In the genomic region with DNA sequence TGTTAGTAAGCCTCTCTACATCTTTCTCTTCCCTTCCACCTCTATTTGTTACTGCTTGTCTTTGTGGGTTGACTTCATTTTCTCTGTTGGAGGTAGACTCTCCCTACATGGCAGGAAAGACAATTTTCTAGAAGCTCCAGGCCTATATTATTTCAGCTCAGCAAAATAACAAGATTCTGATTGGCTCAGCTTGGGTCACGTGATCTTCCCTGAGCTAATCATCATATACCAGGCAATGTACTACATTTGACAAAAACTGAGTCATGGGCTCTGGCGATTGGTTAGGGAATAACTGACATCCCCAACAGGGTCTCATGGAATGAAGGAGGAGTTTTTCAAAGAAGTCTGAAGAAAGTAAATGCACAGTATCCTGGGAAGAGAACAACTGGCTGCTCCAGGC, we compare ENCODE assay signal across 25 cellular contexts.
"Had no signal": no experiment of that assay in that cellular context is flagged by ENCODE, and none has a peak within 500 bp of the region (broad histone marks: within the 10 kb centered on the region; RNA-seq: fewer than 3 reads in every experiment).

No MANE protein-coding gene starts in this region.

- H3K9me3 Mint-ChIP-seq: activated CD4-positive, alpha-beta memory T cell treated with anti-CD3 and anti-CD28 coated beads, Interleukin-2, amount 10 ng/mL, durations not matched to agents 7 days and 5 days; activated CD4-positive, alpha-beta T cell treated with anti-CD3 and anti-CD28 coated beads, Interleukin-2, amount 10 ng/mL, durations not matched to agents 7 days and 5 days; activated naive CD4-positive, alpha-beta T cell treated with anti-CD3 and anti-CD28 coated beads, Interleukin-2, amount 10 ng/mL, durations not matched to agents 7 days and 5 days; activated naive CD4-positive, alpha-beta T cell treated with anti-CD3 and anti-CD28 coated beads, Interleukin-2, amount 50 U/mL, for 72 hours; activated naive CD8-positive, alpha-beta T cell treated with anti-CD3 and anti-CD28 coated beads, Interleukin-2, amount 10 ng/mL, durations not matched to agents 7 days and 5 days; activated T-cell treated with anti-CD3 and anti-CD28 coated beads, Interleukin-2, amount 50 U/mL, for 4 hours; activated T-helper 2 cell treated with anti-CD3 and anti-CD28 coated beads, Interferon-gamma antibody, Interleukin-2, Interleukin-4, amounts not matched to agents 10 μg/mL and 5 μg/mL and 100 μg/mL, durations not matched to agents 14 hours and 24 hours and 36 hours had no signal

- H3K27ac Mint-ChIP-seq: activated CD4-positive, alpha-beta memory T cell treated with anti-CD3 and anti-CD28 coated beads, Interleukin-2, amount 10 ng/mL, durations not matched to agents 7 days and 5 days; activated CD4-positive, alpha-beta T cell treated with anti-CD3 and anti-CD28 coated beads, Interleukin-2, amount 10 ng/mL, durations not matched to agents 7 days and 5 days; activated naive CD4-positive, alpha-beta T cell treated with anti-CD3 and anti-CD28 coated beads, Interleukin-2, amount 10 ng/mL, durations not matched to agents 7 days and 5 days; activated naive CD4-positive, alpha-beta T cell treated with anti-CD3 and anti-CD28 coated beads, Interleukin-2, amount 50 U/mL, for 72 hours; activated naive CD8-positive, alpha-beta T cell treated with anti-CD3 and anti-CD28 coated beads, Interleukin-2, amount 10 ng/mL, durations not matched to agents 7 days and 5 days; activated T-helper 2 cell treated with anti-CD3 and anti-CD28 coated beads, Interferon-gamma antibody, Interleukin-2, Interleukin-4, amounts not matched to agents 10 μg/mL and 5 μg/mL and 100 μg/mL, durations not matched to agents 14 hours and 24 hours and 36 hours; brain had no signal

- H3K9me3 ChIP-seq: ascending aorta, breast epithelium, colonic mucosa had no signal

- H3K4me3 ChIP-seq: ascending aorta, breast epithelium, cardiac muscle cell, colonic mucosa had no signal

- H3K4me1 Mint-ChIP-seq: activated CD4-positive, alpha-beta memory T cell treated with anti-CD3 and anti-CD28 coated beads, Interleukin-2, amount 10 ng/mL, durations not matched to agents 7 days and 5 days; activated CD4-positive, alpha-beta T cell treated with anti-CD3 and anti-CD28 coated beads, Interleukin-2, amount 10 ng/mL, durations not matched to agents 7 days and 5 days; activated naive CD4-positive, alpha-beta T cell treated with anti-CD3 and anti-CD28 coated beads, Interleukin-2, amount 10 ng/mL, durations not matched to agents 7 days and 5 days; activated naive CD8-positive, alpha-beta T cell treated with anti-CD3 and anti-CD28 coated beads, Interleukin-2, amount 10 ng/mL, durations not matched to agents 7 days and 5 days; brain had no signal

- DNase-seq: activated CD4-positive, alpha-beta memory T cell treated with anti-CD3 and anti-CD28 coated beads, Interleukin-2, amount 10 ng/mL, durations not matched to agents 7 days and 5 days; activated CD4-positive, alpha-beta T cell treated with anti-CD3 and anti-CD28 coated beads for 1 hour; activated CD4-positive, alpha-beta T cell treated with anti-CD3 and anti-CD28 coated beads for 4 hours; activated CD4-positive, alpha-beta T cell treated with anti-CD3 and anti-CD28 coated beads, Interleukin-2, amount 10 ng/mL, durations not matched to agents 7 days and 5 days; activated CD4-positive, alpha-beta T cell treated with anti-CD3 and anti-CD28 coated beads, Interleukin-2, amount 50 U/mL, for 4 hours; activated CD8-positive, alpha-beta memory T cell treated with anti-CD3 and anti-CD28 coated beads for 24 hours; activated effector memory CD4-positive, alpha-beta T cell treated with anti-CD3 and anti-CD28 coated beads, Interleukin-2, amount 50 U/mL, for 16 hours; activated naive CD4-positive, alpha-beta T cell treated with anti-CD3 and anti-CD28 coated beads, Interleukin-2, amount 10 ng/mL, durations not matched to agents 7 days and 5 days; activated naive CD8-positive, alpha-beta T cell treated with anti-CD3 and anti-CD28 coated beads, Interleukin-2, amount 10 ng/mL, durations not matched to agents 7 days and 5 days; activated T-cell treated with anti-CD3 and anti-CD28 coated beads, Interleukin-2, amount 50 U/mL, for 4 hours; central memory CD4-positive, alpha-beta T cell; cerebellar nuclear complex; colonic mucosa; effector CD8-positive, alpha-beta T cell; foreskin fibroblast; head of caudate nucleus; hippocampal formation; T-helper 2 cell had no signal

- H3K27me3 Mint-ChIP-seq: activated CD4-positive, alpha-beta memory T cell treated with anti-CD3 and anti-CD28 coated beads, Interleukin-2, amount 10 ng/mL, durations not matched to agents 7 days and 5 days; activated CD4-positive, alpha-beta T cell treated with anti-CD3 and anti-CD28 coated beads, Interleukin-2, amount 10 ng/mL, durations not matched to agents 7 days and 5 days; activated naive CD8-positive, alpha-beta T cell treated with anti-CD3 and anti-CD28 coated beads, Interleukin-2, amount 10 ng/mL, durations not matched to agents 7 days and 5 days; brain had no signal

- ATAC-seq: activated naive CD4-positive, alpha-beta T cell treated with anti-CD3 and anti-CD28 coated beads, Interleukin-2, amount 50 U/mL, for 72 hours; activated T-cell treated with anti-CD3 and anti-CD28 coated beads, Interleukin-2, amount 50 U/mL, for 4 hours had no signal

- H3K4me1 ChIP-seq: ascending aorta, breast epithelium, colonic mucosa had no signal

- H3K27ac ChIP-seq: ascending aorta, breast epithelium, cardiac muscle cell, colonic mucosa, epithelial cell of prostate had no signal

- H3K4me3 Mint-ChIP-seq: activated CD4-positive, alpha-beta memory T cell treated with anti-CD3 and anti-CD28 coated beads, Interleukin-2, amount 10 ng/mL, durations not matched to agents 7 days and 5 days; activated CD4-positive, alpha-beta T cell treated with anti-CD3 and anti-CD28 coated beads, Interleukin-2, amount 10 ng/mL, durations not matched to agents 7 days and 5 days; activated naive CD4-positive, alpha-beta T cell treated with anti-CD3 and anti-CD28 coated beads, Interleukin-2, amount 10 ng/mL, durations not matched to agents 7 days and 5 days; activated naive CD8-positive, alpha-beta T cell treated with anti-CD3 and anti-CD28 coated beads, Interleukin-2, amount 10 ng/mL, durations not matched to agents 7 days and 5 days; activated T-cell treated with anti-CD3 and anti-CD28 coated beads, Interleukin-2, amount 50 U/mL, for 4 hours; brain had no signal

- H3K36me3 ChIP-seq: ascending aorta, breast epithelium, cardiac muscle cell, colonic mucosa had no signal

- H3K36me3 Mint-ChIP-seq: activated naive CD4-positive, alpha-beta T cell treated with anti-CD3 and anti-CD28 coated beads, Interleukin-2, amount 10 ng/mL, durations not matched to agents 7 days and 5 days; activated naive CD4-positive, alpha-beta T cell treated with anti-CD3 and anti-CD28 coated beads, Interleukin-2, amount 50 U/mL, for 72 hours; activated naive CD8-positive, alpha-beta T cell treated with anti-CD3 and anti-CD28 coated beads, Interleukin-2, amount 10 ng/mL, durations not matched to agents 7 days and 5 days; brain had no signal

- H3K27me3 ChIP-seq: ascending aorta, breast epithelium, cardiac muscle cell, colonic mucosa had no signal
